In the genomic region with DNA sequence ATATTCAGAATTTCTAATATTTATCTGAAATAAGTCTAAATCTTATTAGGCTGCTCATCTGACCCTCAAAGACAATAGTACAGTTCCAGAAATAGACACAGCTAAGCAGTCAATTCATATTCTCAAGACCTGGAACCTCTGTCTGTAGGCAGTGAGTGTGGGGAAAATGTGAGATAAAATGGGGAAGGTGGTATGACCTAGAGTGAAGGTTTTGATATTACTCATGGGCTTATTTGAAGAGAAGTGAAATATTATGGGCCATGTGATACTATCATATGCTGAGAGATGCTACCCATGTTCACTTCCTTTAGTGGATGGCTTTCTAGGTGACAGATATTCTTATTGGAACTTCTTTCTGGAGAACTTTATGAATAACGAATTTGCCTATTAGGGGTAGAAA, we compare ENCODE assay signal across 8 cellular contexts. TPM values are rescaled to one million over a fixed set of nuclear protein-coding genes. Genes with fewer than 3 reads are reported as not detected.
DNase-seq lines count a peak whose midpoint lies in the region; ATAC-seq lines count a peak whose summit lies in the region.

No MANE protein-coding gene starts in this region.

- H3K9me3 ChIP-seq in trophoblast cell (ENCODE audit: insufficient read depth, low read depth, low read length) (no peaks in the 10 kb centered on the region), GM23248 (ENCODE audit: low read depth) (no peaks in the 10 kb centered on the region)

- H3K27ac Mint-ChIP-seq in T-helper 1 cell treated with Interleukin-12 subunit alpha and Interleukin-12 subunit beta and Interleukin-4 antibody, amounts not matched to agents 30 μg/mL and 1 μg/mL, for 36 hours: peak overlapping the region; percentile 89

- H3F3A ChIP-seq in GM23248 (ENCODE audit: insufficient read depth): peaks cover 4% of the 10 kb centered on the region

- H3K27me3 ChIP-seq in trophoblast cell (ENCODE audit: insufficient read depth, low read length): no peaks in the 10 kb centered on the region
- H3K27me3 ChIP-seq in GM23248 (replicated peaks; ENCODE audit: insufficient read depth): no peaks in the 10 kb centered on the region

- no peaks in the 10 kb centered on the region for H3K4me1 ChIP-seq in trophoblast cell (ENCODE audit: control insufficient read depth in 1 of 2, insufficient read depth in 2 of 2, low read length in 2 of 2)
- H3K4me1 ChIP-seq in GM23248 (ENCODE audit: insufficient read depth): peaks cover 27% of the 10 kb centered on the region

- H3K18ac ChIP-seq in trophoblast cell (ENCODE audit: low read length): no peak overlapping the region

- no peak overlapping the region for H4K12ac ChIP-seq in trophoblast cell (ENCODE audit: low read depth, low read length)

- in situ Hi-C loops in GM23248 (cut with MboI): no loop called here

- 0 out of 2 replicates have a peak, but pooled peaks cover 8% of the 10 kb centered on the region for H4K20me1 ChIP-seq in GM23248 (ENCODE audit: insufficient read depth)

- H3K27ac ChIP-seq in trophoblast cell (ENCODE audit: low read depth, low read length): no peak overlapping the region
- no peak overlapping the region for H3K27ac ChIP-seq in GM23248

- no peaks in the 10 kb centered on the region for H3K79me2 ChIP-seq in trophoblast cell (ENCODE audit: control insufficient read depth, insufficient read depth, low read length, poor library complexity)
- H3K79me2 ChIP-seq in GM23248 (ENCODE audit: insufficient read depth): peaks cover 100% of the 10 kb centered on the region

- no peak overlapping the region for H3K23ac ChIP-seq in trophoblast cell (ENCODE audit: low read length)

- H4K91ac ChIP-seq in trophoblast cell (ENCODE audit: low read depth, low read length): no peak overlapping the region

- H3K79me1 ChIP-seq in trophoblast cell (ENCODE audit: low read length): no peaks in the 10 kb centered on the region

- DNase-seq in CD1c-positive myeloid dendritic cell (ENCODE audit: extremely low spot score) (peak; percentile 87), trophoblast cell (no peak), ureter (ENCODE audit: low spot score) (no peak), GM23248 (no peak), NCI-H345 (lab: John Stamatoyannopoulos, UW) (no peak)

- peaks cover 2 to 5% of the 10 kb centered on the region in 2 experiments for H3K36me3 ChIP-seq in trophoblast cell (ENCODE audit: control insufficient read depth in 1 of 2, insufficient read depth in 2 of 2, low read length in 2 of 2)
- peaks cover 9% of the 10 kb centered on the region for H3K36me3 ChIP-seq in GM23248 (ENCODE audit: low read depth)

- no peak overlapping the region for H3K4me3 ChIP-seq in trophoblast cell (ENCODE audit: low read depth, low read length)
- H3K4me3 ChIP-seq in GM23248: no peak overlapping the region

- no peak overlapping the region for H3K14ac ChIP-seq in trophoblast cell (ENCODE audit: low read length)

- H3K36me3 Mint-ChIP-seq in T-helper 1 cell treated with Interleukin-12 subunit alpha and Interleukin-12 subunit beta and Interleukin-4 antibody, amounts not matched to agents 30 μg/mL and 1 μg/mL, for 36 hours (ENCODE audit: low read depth): peaks cover 18% of the 10 kb centered on the region

- H3K4me2 ChIP-seq in trophoblast cell (ENCODE audit: low read length) (no peak overlapping the region), GM23248 (ENCODE audit: unreplicated experiment) (no peak overlapping the region)

- no CpG with 5 or more reads among the region's 1 CpG for WGBS in trophoblast cell (ENCODE audit: extremely low coverage, insufficient coverage, insufficient read length)
- WGBS in GM23248 (ENCODE audit: low coverage in 1 of 2, low lambda C conversion rate in 2 of 2, missing lambda C conversion rate in 2 of 2), 2 experiments: 97 to 100% methylated on average over 1 of the region's 1 CpG

- no peak overlapping the region for H2BK12ac ChIP-seq in trophoblast cell (ENCODE audit: low read length)

- no peaks in the 10 kb centered on the region for H3K9me3 Mint-ChIP-seq in T-helper 1 cell treated with Interleukin-12 subunit alpha and Interleukin-12 subunit beta and Interleukin-4 antibody, amounts not matched to agents 30 μg/mL and 1 μg/mL, for 36 hours

- H3K27me3 Mint-ChIP-seq in T-helper 1 cell treated with Interleukin-12 subunit alpha and Interleukin-12 subunit beta and Interleukin-4 antibody, amounts not matched to agents 30 μg/mL and 1 μg/mL, for 36 hours (ENCODE audit: low read depth): no peaks in the 10 kb centered on the region

- ATAC-seq in GM19023 (IDR thresholded peaks at IDR 0.05; ENCODE audit: unreplicated experiment) (peak; percentile 61), HG02981 (IDR thresholded peaks at IDR 0.05; ENCODE audit: unreplicated experiment) (peak; percentile 78)

- peak overlapping the region; percentile 22 for H3K4me3 Mint-ChIP-seq in T-helper 1 cell treated with Interleukin-12 subunit alpha and Interleukin-12 subunit beta and Interleukin-4 antibody, amounts not matched to agents 30 μg/mL and 1 μg/mL, for 36 hours

- H3K9me2 ChIP-seq in GM23248 (ENCODE audit: insufficient read depth): no peaks in the 10 kb centered on the region

- H3K4ac ChIP-seq in trophoblast cell (ENCODE audit: low read depth, low read length): no peak overlapping the region

- H2AK5ac ChIP-seq in trophoblast cell (ENCODE audit: low read length): no peak overlapping the region

- no peak overlapping the region for H4K8ac ChIP-seq in trophoblast cell (ENCODE audit: low read depth, low read length)

- no peak overlapping the region for H2BK5ac ChIP-seq in trophoblast cell (ENCODE audit: low read depth, low read length, poor library complexity)

- H2AFZ ChIP-seq in trophoblast cell (ENCODE audit: insufficient read depth, low read length, poor library complexity) (no peak overlapping the region), GM23248 (no peak overlapping the region)

- H3K9ac ChIP-seq in trophoblast cell (ENCODE audit: low read length): no peak overlapping the region
- H3K9ac ChIP-seq in GM23248: no peak overlapping the region

- peaks cover 82% of the 10 kb centered on the region for H3K4me1 Mint-ChIP-seq in T-helper 1 cell treated with Interleukin-12 subunit alpha and Interleukin-12 subunit beta and Interleukin-4 antibody, amounts not matched to agents 30 μg/mL and 1 μg/mL, for 36 hours (ENCODE audit: low read depth)

- H2BK120ac ChIP-seq in trophoblast cell (ENCODE audit: insufficient read depth, low read length, poor library complexity): no peak overlapping the region

RNA-seq across cellular contexts. Expression of gene TGFBR2, which starts 33.5 kb away (rescaled TPM):
- polyA plus RNA-seq in trophoblast cell (2013): 95.2 and 107 TPM in 2 replicates
- total RNA-seq in ureter: 177 TPM
- 179 and 188 TPM in 2 replicates for total RNA-seq in GM23248 (2014; rRNA removed; shearing (Covaris generic))
- 134 and 135 TPM in 2 replicates for polyA plus RNA-seq in GM23248 (2016; fragmentation: Nextera tagmentation; extraction: Ambion mirVana)
